In the genomic region with DNA sequence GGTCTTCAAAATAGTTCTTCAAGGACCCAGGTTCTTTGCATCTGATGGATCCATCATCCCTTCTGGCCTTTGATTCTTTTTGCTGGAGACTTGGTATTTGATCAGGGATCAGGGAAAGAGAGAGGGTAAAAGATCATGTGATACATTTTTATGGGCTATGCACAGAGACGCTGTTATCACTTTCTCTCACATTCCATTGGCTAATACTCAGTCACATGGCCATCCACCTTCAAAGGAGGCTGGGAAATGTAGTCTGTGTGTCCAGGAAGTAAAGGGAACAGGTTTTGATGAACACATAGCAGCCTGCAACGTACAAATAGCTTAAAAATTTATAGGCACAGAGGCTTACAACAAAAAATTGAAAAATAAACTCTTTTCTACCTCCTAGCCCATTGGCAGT, we compare ENCODE assay signal across 1 cellular context.
TF ChIP-seq lines count a peak whose summit lies in the region.

No MANE protein-coding gene starts in this region.

TF ChIP-seq in K562, 482 proteins besides CTCF, POLR2A, EP300 and RAD21 (continued from another document and continues in another):
- TF ChIP-seq ZNF274 (IDR thresholded peaks at IDR 0.05; ENCODE audit: borderline replicate concordance, low read depth, low read length) = no peak
- no peak for TF ChIP-seq SREBF1 (IDR thresholded peaks at IDR 0.05; ENCODE audit: borderline replicate concordance, low read depth, low read length)
- peak; percentile 77 for TF ChIP-seq HCFC1 (IDR thresholded peaks at IDR 0.05; ENCODE audit: low read depth, low read length)
- TF ChIP-seq SNRNP70 (optimal IDR thresholded peaks at IDR 0.05; ENCODE audit: low read depth, low read length) = no peak
- no peak for TF ChIP-seq MBD2 (IDR thresholded peaks at IDR 0.05; ENCODE audit: borderline replicate concordance, low read depth)
- TF ChIP-seq, protein P1, sequence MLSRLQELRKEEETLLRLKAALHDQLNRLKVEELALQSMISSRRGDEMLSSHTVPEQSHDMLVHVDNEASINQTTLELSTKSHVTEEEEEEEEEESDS (CRISPR knock-in tag; IDR thresholded peaks at IDR 0.05) = no peak
- no peak for TF ChIP-seq POLR3G (IDR thresholded peaks at IDR 0.05; ENCODE audit: extremely low read depth, insufficient read length, insufficient replicate concordance)
- no peak for TF ChIP-seq NR1H2 (CRISPR knock-in tag; IDR thresholded peaks at IDR 0.05)
- TF ChIP-seq ZNF766 (CRISPR knock-in tag; conservative IDR thresholded peaks at IDR 0.05) = no peak
- TF ChIP-seq, protein P2, sequence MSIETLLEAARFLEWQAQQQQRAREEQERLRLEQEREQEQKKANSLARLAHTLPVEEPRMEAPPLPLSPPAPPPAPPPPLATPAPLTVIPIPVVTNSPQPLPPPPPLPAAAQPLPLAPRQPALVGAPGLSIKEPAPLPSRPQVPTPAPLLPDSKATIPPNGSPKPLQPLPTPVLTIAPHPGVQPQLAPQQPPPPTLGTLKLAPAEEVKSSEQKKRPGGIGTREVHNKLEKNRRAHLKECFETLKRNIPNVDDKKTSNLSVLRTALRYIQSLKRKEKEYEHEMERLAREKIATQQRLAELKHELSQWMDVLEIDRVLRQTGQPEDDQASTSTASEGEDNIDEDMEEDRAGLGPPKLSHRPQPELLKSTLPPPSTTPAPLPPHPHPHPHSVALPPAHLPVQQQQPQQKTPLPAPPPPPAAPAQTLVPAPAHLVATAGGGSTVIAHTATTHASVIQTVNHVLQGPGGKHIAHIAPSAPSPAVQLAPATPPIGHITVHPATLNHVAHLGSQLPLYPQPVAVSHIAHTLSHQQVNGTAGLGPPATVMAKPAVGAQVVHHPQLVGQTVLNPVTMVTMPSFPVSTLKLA (conservative IDR thresholded peaks at IDR 0.05) = no peak
- no peak for TF ChIP-seq BRD9 (IDR thresholded peaks at IDR 0.05; ENCODE audit: low read depth, partially characterized antibody)
- TF ChIP-seq NCOA4 (IDR thresholded peaks at IDR 0.05; ENCODE audit: partially characterized antibody) = no peak
- 0 out of 2 replicates have a peak, but pooled peaks have one; percentile 28 for TF ChIP-seq CBFA2T2 (conservative IDR thresholded peaks at IDR 0.05)
- TF ChIP-seq RAD51 (IDR thresholded peaks at IDR 0.05; ENCODE audit: borderline replicate concordance, low read depth) = peak; percentile 86
- TF ChIP-seq, protein P3, sequence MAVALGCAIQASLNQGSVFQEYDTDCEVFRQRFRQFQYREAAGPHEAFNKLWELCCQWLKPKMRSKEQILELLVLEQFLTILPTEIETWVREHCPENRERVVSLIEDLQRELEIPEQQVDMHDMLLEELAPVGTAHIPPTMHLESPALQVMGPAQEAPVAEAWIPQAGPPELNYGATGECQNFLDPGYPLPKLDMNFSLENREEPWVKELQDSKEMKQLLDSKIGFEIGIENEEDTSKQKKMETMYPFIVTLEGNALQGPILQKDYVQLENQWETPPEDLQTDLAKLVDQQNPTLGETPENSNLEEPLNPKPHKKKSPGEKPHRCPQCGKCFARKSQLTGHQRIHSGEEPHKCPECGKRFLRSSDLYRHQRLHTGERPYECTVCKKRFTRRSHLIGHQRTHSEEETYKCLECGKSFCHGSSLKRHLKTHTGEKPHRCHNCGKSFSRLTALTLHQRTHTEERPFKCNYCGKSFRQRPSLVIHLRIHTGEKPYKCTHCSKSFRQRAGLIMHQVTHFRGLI (CRISPR knock-in tag; IDR thresholded peaks at IDR 0.05) = no peak
- TF ChIP-seq FOXJ2 (tag; IDR thresholded peaks at IDR 0.05) = no peak
- TF ChIP-seq MYNN (IDR thresholded peaks at IDR 0.05) = no peak
- TF ChIP-seq MYNN (CRISPR knock-in tag; IDR thresholded peaks at IDR 0.05) = no peak
- TF ChIP-seq RBM25 (IDR thresholded peaks at IDR 0.05; ENCODE audit: low read depth, low read length, severe bottlenecking) = peak; percentile 43
- TF ChIP-seq NR2C1 (IDR thresholded peaks at IDR 0.05) = no peak
- TF ChIP-seq NR2C1 (tag; IDR thresholded peaks at IDR 0.05) = no peak
- TF ChIP-seq OTX1 (CRISPR knock-in tag; IDR thresholded peaks at IDR 0.05) = no peak
- TF ChIP-seq, protein P4, sequence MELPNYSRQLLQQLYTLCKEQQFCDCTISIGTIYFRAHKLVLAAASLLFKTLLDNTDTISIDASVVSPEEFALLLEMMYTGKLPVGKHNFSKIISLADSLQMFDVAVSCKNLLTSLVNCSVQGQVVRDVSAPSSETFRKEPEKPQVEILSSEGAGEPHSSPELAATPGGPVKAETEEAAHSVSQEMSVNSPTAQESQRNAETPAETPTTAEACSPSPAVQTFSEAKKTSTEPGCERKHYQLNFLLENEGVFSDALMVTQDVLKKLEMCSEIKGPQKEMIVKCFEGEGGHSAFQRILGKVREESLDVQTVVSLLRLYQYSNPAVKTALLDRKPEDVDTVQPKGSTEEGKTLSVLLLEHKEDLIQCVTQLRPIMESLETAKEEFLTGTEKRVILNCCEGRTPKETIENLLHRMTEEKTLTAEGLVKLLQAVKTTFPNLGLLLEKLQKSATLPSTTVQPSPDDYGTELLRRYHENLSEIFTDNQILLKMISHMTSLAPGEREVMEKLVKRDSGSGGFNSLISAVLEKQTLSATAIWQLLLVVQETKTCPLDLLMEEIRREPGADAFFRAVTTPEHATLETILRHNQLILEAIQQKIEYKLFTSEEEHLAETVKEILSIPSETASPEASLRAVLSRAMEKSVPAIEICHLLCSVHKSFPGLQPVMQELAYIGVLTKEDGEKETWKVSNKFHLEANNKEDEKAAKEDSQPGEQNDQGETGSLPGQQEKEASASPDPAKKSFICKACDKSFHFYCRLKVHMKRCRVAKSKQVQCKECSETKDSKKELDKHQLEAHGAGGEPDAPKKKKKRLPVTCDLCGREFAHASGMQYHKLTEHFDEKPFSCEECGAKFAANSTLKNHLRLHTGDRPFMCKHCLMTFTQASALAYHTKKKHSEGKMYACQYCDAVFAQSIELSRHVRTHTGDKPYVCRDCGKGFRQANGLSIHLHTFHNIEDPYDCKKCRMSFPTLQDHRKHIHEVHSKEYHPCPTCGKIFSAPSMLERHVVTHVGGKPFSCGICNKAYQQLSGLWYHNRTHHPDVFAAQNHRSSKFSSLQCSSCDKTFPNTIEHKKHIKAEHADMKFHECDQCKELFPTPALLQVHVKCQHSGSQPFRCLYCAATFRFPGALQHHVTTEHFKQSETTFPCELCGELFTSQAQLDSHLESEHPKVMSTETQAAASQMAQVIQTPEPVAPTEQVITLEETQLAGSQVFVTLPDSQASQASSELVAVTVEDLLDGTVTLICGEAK (IDR thresholded peaks at IDR 0.05) = no peak
- TF ChIP-seq, protein P4 (CRISPR knock-in tag; IDR thresholded peaks at IDR 0.05) = no peak
- TF ChIP-seq ZNF717 (CRISPR knock-in tag; IDR thresholded peaks at IDR 0.05) = no peak
- TF ChIP-seq, protein P5, sequence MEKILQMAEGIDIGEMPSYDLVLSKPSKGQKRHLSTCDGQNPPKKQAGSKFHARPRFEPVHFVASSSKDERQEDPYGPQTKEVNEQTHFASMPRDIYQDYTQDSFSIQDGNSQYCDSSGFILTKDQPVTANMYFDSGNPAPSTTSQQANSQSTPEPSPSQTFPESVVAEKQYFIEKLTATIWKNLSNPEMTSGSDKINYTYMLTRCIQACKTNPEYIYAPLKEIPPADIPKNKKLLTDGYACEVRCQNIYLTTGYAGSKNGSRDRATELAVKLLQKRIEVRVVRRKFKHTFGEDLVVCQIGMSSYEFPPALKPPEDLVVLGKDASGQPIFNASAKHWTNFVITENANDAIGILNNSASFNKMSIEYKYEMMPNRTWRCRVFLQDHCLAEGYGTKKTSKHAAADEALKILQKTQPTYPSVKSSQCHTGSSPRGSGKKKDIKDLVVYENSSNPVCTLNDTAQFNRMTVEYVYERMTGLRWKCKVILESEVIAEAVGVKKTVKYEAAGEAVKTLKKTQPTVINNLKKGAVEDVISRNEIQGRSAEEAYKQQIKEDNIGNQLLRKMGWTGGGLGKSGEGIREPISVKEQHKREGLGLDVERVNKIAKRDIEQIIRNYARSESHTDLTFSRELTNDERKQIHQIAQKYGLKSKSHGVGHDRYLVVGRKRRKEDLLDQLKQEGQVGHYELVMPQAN (IDR thresholded peaks at IDR 0.05; ENCODE audit: borderline replicate concordance) = no peak
- TF ChIP-seq EP400 (IDR thresholded peaks at IDR 0.05) = no peak
- TF ChIP-seq, protein P6, sequence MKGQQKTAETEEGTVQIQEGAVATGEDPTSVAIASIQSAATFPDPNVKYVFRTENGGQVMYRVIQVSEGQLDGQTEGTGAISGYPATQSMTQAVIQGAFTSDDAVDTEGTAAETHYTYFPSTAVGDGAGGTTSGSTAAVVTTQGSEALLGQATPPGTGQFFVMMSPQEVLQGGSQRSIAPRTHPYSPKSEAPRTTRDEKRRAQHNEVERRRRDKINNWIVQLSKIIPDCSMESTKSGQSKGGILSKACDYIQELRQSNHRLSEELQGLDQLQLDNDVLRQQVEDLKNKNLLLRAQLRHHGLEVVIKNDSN (CRISPR knock-in tag; IDR thresholded peaks at IDR 0.05) = peak; percentile 78
- TF ChIP-seq, protein P7, sequence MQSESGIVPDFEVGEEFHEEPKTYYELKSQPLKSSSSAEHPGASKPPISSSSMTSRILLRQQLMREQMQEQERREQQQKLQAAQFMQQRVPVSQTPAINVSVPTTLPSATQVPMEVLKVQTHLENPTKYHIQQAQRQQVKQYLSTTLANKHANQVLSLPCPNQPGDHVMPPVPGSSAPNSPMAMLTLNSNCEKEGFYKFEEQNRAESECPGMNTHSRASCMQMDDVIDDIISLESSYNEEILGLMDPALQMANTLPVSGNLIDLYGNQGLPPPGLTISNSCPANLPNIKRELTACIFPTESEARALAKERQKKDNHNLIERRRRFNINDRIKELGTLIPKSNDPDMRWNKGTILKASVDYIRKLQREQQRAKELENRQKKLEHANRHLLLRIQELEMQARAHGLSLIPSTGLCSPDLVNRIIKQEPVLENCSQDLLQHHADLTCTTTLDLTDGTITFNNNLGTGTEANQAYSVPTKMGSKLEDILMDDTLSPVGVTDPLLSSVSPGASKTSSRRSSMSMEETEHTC (IDR thresholded peaks at IDR 0.05) = no peak
- TF ChIP-seq, protein P8, sequence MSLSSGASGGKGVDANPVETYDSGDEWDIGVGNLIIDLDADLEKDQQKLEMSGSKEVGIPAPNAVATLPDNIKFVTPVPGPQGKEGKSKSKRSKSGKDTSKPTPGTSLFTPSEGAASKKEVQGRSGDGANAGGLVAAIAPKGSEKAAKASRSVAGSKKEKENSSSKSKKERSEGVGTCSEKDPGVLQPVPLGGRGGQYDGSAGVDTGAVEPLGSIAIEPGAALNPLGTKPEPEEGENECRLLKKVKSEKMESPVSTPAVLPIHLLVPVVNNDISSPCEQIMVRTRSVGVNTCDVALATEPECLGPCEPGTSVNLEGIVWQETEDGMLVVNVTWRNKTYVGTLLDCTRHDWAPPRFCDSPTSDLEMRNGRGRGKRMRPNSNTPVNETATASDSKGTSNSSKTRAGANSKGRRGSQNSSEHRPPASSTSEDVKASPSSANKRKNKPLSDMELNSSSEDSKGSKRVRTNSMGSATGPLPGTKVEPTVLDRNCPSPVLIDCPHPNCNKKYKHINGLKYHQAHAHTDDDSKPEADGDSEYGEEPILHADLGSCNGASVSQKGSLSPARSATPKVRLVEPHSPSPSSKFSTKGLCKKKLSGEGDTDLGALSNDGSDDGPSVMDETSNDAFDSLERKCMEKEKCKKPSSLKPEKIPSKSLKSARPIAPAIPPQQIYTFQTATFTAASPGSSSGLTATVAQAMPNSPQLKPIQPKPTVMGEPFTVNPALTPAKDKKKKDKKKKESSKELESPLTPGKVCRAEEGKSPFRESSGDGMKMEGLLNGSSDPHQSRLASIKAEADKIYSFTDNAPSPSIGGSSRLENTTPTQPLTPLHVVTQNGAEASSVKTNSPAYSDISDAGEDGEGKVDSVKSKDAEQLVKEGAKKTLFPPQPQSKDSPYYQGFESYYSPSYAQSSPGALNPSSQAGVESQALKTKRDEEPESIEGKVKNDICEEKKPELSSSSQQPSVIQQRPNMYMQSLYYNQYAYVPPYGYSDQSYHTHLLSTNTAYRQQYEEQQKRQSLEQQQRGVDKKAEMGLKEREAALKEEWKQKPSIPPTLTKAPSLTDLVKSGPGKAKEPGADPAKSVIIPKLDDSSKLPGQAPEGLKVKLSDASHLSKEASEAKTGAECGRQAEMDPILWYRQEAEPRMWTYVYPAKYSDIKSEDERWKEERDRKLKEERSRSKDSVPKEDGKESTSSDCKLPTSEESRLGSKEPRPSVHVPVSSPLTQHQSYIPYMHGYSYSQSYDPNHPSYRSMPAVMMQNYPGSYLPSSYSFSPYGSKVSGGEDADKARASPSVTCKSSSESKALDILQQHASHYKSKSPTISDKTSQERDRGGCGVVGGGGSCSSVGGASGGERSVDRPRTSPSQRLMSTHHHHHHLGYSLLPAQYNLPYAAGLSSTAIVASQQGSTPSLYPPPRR (CRISPR knock-in tag; IDR thresholded peaks at IDR 0.05; ENCODE audit: borderline replicate concordance) = no peak
- TF ChIP-seq ZNF143 (CRISPR knock-in tag; IDR thresholded peaks at IDR 0.05) = peak; percentile 70
- TF ChIP-seq SAFB2 (IDR thresholded peaks at IDR 0.05; ENCODE audit: borderline replicate concordance, low read depth, low read length, severe bottlenecking) = no peak
- TF ChIP-seq HDGF (IDR thresholded peaks at IDR 0.05) = no peak
- peak; percentile 89 for TF ChIP-seq NFYB (IDR thresholded peaks at IDR 0.05; ENCODE audit: extremely low read depth, insufficient read length)
- no peak for TF ChIP-seq JUNB (CRISPR knock-in tag; conservative IDR thresholded peaks at IDR 0.05)
- TF ChIP-seq YBX1 (IDR thresholded peaks at IDR 0.05) = no peak
- TF ChIP-seq FOS (IDR thresholded peaks at IDR 0.05; ENCODE audit: extremely low read depth, insufficient read length) = peak; percentile 18
